Comparison of ENCODE assay signal across 1 cellular context in the genomic region with DNA sequence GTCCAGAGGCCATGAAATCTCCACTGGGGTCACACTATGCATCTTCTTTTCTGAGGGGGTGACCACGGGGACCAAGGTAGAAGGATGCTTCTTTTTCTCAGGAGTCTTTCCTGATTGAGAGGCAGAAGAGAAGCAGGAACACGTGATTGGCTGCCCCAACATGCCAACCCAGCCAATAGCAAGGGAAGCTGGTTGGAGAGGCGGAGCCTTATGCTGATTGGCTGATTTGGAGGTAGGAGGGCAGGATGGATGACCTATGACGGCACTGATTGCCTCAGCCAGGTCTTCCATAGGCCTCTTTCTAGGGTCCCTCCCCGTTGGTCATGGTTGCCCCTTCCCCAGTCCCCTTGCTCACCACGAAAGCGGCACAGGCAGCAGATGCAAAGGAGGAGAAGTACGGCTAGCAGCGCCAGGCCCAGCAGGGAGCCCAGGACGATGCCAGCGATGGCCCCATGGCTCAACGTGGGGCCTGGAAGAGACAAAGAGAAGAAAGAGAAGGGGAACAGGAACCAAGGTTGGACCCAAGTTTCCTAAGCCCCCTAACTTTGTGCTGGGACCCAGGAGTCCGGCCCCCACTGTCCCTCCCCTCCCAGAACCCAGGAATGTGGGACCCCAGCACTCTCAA.
TF ChIP-seq lines count a peak whose summit lies in the region.

No MANE protein-coding gene starts in this region.

TF ChIP-seq in K562, 482 proteins besides CTCF, POLR2A, EP300 and RAD21:
- TF ChIP-seq CEBPG (CRISPR knock-in tag; IDR thresholded peaks at IDR 0.05): peak; percentile 15; the same call in 1 of the 2 replicates
- TF ChIP-seq CEBPG (tag; conservative IDR thresholded peaks at IDR 0.05 in 1 of 2, IDR thresholded peaks at IDR 0.05 in 1 of 2): no peak
- TF ChIP-seq CBFA2T2 (conservative IDR thresholded peaks at IDR 0.05): no peak
- TF ChIP-seq ETV6 (IDR thresholded peaks at IDR 0.05; ENCODE audit: borderline replicate concordance in 1 of 2, low read depth in 2 of 2, low read length in 1 of 2): no peak
- TF ChIP-seq ETV6 (CRISPR knock-in tag; IDR thresholded peaks at IDR 0.05; ENCODE audit: borderline replicate concordance): no peak
- TF ChIP-seq ZNF354B (CRISPR knock-in tag; IDR thresholded peaks at IDR 0.05): no peak
- TF ChIP-seq NFYB (IDR thresholded peaks at IDR 0.05; ENCODE audit: extremely low read depth, insufficient read length): peak; percentile 48
- TF ChIP-seq ZNF57 (CRISPR knock-in tag; IDR thresholded peaks at IDR 0.05): no peak
- no peak for TF ChIP-seq MAFG (tag; conservative IDR thresholded peaks at IDR 0.05)
- TF ChIP-seq RAD51 (IDR thresholded peaks at IDR 0.05; ENCODE audit: borderline replicate concordance, low read depth): peak; percentile 36; the same call in 1 of the 2 replicates
- no peak for TF ChIP-seq PHF21A (IDR thresholded peaks at IDR 0.05; ENCODE audit: borderline replicate concordance, low read depth)
- TF ChIP-seq, protein P1, sequence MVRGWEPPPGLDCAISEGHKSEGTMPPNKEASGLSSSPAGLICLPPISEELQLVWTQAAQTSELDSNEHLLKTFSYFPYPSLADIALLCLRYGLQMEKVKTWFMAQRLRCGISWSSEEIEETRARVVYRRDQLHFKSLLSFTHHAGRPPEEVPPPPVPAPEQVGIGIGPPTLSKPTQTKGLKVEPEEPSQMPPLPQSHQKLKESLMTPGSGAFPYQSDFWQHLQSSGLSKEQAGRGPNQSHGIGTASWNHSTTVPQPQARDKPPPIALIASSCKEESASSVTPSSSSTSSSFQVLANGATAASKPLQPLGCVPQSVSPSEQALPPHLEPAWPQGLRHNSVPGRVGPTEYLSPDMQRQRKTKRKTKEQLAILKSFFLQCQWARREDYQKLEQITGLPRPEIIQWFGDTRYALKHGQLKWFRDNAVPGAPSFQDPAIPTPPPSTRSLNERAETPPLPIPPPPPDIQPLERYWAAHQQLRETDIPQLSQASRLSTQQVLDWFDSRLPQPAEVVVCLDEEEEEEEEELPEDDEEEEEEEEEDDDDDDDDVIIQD (CRISPR knock-in tag; IDR thresholded peaks at IDR 0.05): no peak
- TF ChIP-seq GTF3C2 (IDR thresholded peaks at IDR 0.05; ENCODE audit: borderline replicate concordance, extremely low read depth, insufficient read length): no peak
- TF ChIP-seq KLF1 (tag; IDR thresholded peaks at IDR 0.05): no peak
- TF ChIP-seq ZC3H8 (IDR thresholded peaks at IDR 0.05): no peak
- TF ChIP-seq CHCHD3 (CRISPR knock-in tag; IDR thresholded peaks at IDR 0.05): no peak
- TF ChIP-seq ZNF766 (CRISPR knock-in tag; conservative IDR thresholded peaks at IDR 0.05): no peak
- TF ChIP-seq FOS (IDR thresholded peaks at IDR 0.05; ENCODE audit: extremely low read depth, insufficient read length): peak; percentile 33
- TF ChIP-seq, protein P2, sequence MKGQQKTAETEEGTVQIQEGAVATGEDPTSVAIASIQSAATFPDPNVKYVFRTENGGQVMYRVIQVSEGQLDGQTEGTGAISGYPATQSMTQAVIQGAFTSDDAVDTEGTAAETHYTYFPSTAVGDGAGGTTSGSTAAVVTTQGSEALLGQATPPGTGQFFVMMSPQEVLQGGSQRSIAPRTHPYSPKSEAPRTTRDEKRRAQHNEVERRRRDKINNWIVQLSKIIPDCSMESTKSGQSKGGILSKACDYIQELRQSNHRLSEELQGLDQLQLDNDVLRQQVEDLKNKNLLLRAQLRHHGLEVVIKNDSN (CRISPR knock-in tag; IDR thresholded peaks at IDR 0.05): 0 out of 2 replicates have a peak, but pooled peaks have one; percentile 31
- TF ChIP-seq, protein P3, sequence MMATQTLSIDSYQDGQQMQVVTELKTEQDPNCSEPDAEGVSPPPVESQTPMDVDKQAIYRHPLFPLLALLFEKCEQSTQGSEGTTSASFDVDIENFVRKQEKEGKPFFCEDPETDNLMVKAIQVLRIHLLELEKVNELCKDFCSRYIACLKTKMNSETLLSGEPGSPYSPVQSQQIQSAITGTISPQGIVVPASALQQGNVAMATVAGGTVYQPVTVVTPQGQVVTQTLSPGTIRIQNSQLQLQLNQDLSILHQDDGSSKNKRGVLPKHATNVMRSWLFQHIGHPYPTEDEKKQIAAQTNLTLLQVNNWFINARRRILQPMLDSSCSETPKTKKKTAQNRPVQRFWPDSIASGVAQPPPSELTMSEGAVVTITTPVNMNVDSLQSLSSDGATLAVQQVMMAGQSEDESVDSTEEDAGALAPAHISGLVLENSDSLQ (IDR thresholded peaks at IDR 0.05): peak; percentile 64
TF ChIP-seq in K562: peak in this region for 6.
